Comparison of ENCODE assay signal across 13 cellular contexts in genomic region chr2:48341556-48342133, GRCh38. TPM values are rescaled to one million over a fixed set of nuclear protein-coding genes. Genes with fewer than 3 reads are reported as not detected.
DNase-seq lines count a peak whose midpoint lies in the region; ATAC-seq and TF ChIP-seq lines count a peak whose summit lies in the region.
"Had no signal": no experiment of that assay in that cellular context is flagged by ENCODE, and none has a peak within 500 bp of the region (broad histone marks: within the 10 kb centered on the region; RNA-seq: fewer than 3 reads in every experiment).

No MANE protein-coding gene starts in this region.

- no peaks in the 10 kb centered on the region for H3K9me3 Mint-ChIP-seq in activated T-helper 17 cell treated with anti-CD3 and anti-CD28 coated beads, Interleukin-2, amount 50 U/mL, for 72 hours
- H3K9me3 Mint-ChIP-seq in T-helper 2 cell treated with Interferon-gamma antibody and Interleukin-4, amounts not matched to agents 5 μg/mL and 100 μg/mL, for 36 hours = peaks cover 15% of the 10 kb centered on the region

- H3K27me3 ChIP-seq in heart left ventricle = no peaks in the 10 kb centered on the region
- no peaks in the 10 kb centered on the region for H3K27me3 ChIP-seq in SJCRH30
- H3K27me3 ChIP-seq: suprapubic skin had no signal

- peaks cover 34% of the 10 kb centered on the region for H3K36me3 Mint-ChIP-seq in activated T-helper 17 cell treated with anti-CD3 and anti-CD28 coated beads, Interleukin-2, amount 50 U/mL, for 72 hours (ENCODE audit: low read depth)
- H3K36me3 Mint-ChIP-seq in T-helper 2 cell treated with Interferon-gamma antibody and Interleukin-4, amounts not matched to agents 5 μg/mL and 100 μg/mL, for 36 hours (ENCODE audit: low read depth) = peaks cover 35% of the 10 kb centered on the region

- peak overlapping the region; percentile 3 for H3K4me3 Mint-ChIP-seq in activated T-helper 17 cell treated with anti-CD3 and anti-CD28 coated beads, Interleukin-2, amount 50 U/mL, for 72 hours
- H3K4me3 Mint-ChIP-seq in T-helper 2 cell treated with Interferon-gamma antibody and Interleukin-4, amounts not matched to agents 5 μg/mL and 100 μg/mL, for 36 hours = no peak overlapping the region
- H3K4me3 Mint-ChIP-seq: activated naive CD4-positive, alpha-beta T cell treated with anti-CD3 and anti-CD28 coated beads for 36 hours; neural crest cell had no signal

- H3K9me3 ChIP-seq in heart left ventricle = no peaks in the 10 kb centered on the region
- H3K9me3 ChIP-seq in SJCRH30 (replicated peaks) = no peaks in the 10 kb centered on the region
- H3K9me3 ChIP-seq: suprapubic skin had no signal

- no peaks in the 10 kb centered on the region for H3K27me3 Mint-ChIP-seq in activated T-helper 17 cell treated with anti-CD3 and anti-CD28 coated beads, Interleukin-2, amount 50 U/mL, for 72 hours
- H3K27me3 Mint-ChIP-seq in T-helper 2 cell treated with Interferon-gamma antibody and Interleukin-4, amounts not matched to agents 5 μg/mL and 100 μg/mL, for 36 hours (ENCODE audit: low read depth) = no peaks in the 10 kb centered on the region

- peaks cover 0 to 4% (median 0%) of the 10 kb centered on the region in 9 donors for H3K36me3 ChIP-seq in heart left ventricle
- peaks cover 5% of the 10 kb centered on the region for H3K36me3 ChIP-seq in SJCRH30

- TF ChIP-seq POLR2A in heart left ventricle (IDR thresholded peaks at IDR 0.05) = no peak

- peak overlapping the region in 2 of 12 donors; percentile 1 to 4 for H3K4me3 ChIP-seq in heart left ventricle
- no peak overlapping the region for H3K4me3 ChIP-seq in SJCRH30
- H3K4me3 ChIP-seq: suprapubic skin had no signal

- TF ChIP-seq CTCF in heart left ventricle (IDR thresholded peaks at IDR 0.05) = no peak

- H3K4me1 Mint-ChIP-seq in activated T-helper 17 cell treated with anti-CD3 and anti-CD28 coated beads, Interleukin-2, amount 50 U/mL, for 72 hours = peaks cover 27% of the 10 kb centered on the region
- H3K4me1 Mint-ChIP-seq in T-helper 2 cell treated with Interferon-gamma antibody and Interleukin-4, amounts not matched to agents 5 μg/mL and 100 μg/mL, for 36 hours (ENCODE audit: low read depth) = peaks cover 38% of the 10 kb centered on the region

- intact Hi-C loops in heart left ventricle (cut with DNase I) = no loop called here
- intact Hi-C loops in sciatic nerve (cut with DNase I) = no loop called here

- WGBS in heart left ventricle, 4 donors = 11 to 25% (median 21%) methylated on average over 3 of the region's 3 CpGs

- peaks cover 0 to 63% (median 39%) of the 10 kb centered on the region in 12 donors for H3K4me1 ChIP-seq in heart left ventricle
- peaks cover 18% of the 10 kb centered on the region for H3K4me1 ChIP-seq in SJCRH30

- in situ Hi-C loops in G401 (cut with HindIII; ENCODE audit: low sequenced_read_pairs) = no loop called here

- ATAC-seq in activated T-helper 17 cell treated with anti-CD3 and anti-CD28 coated beads, Interleukin-2, amount 50 U/mL, for 72 hours (replicated peaks) = no peak
- ATAC-seq in heart left ventricle = peak; percentile 32 to 55 (median 45)
- peak; percentile 63 for ATAC-seq in sciatic nerve
- no peak for ATAC-seq in HG03457 (IDR thresholded peaks at IDR 0.05; ENCODE audit: unreplicated experiment)

- H3K27ac ChIP-seq in heart left ventricle = peak overlapping the region; percentile 3 to 67 (median 44)
- H3K27ac ChIP-seq in SJCRH30 = no peak overlapping the region
- H3K27ac ChIP-seq: KMS-11, suprapubic skin had no signal

- peak overlapping the region; percentile 31 for H3K27ac Mint-ChIP-seq in activated T-helper 17 cell treated with anti-CD3 and anti-CD28 coated beads, Interleukin-2, amount 50 U/mL, for 72 hours
- H3K27ac Mint-ChIP-seq in T-helper 2 cell treated with Interferon-gamma antibody and Interleukin-4, amounts not matched to agents 5 μg/mL and 100 μg/mL, for 36 hours = no peak overlapping the region
- H3K27ac Mint-ChIP-seq: activated naive CD4-positive, alpha-beta T cell treated with anti-CD3 and anti-CD28 coated beads for 36 hours had no signal

- DNase-seq in G401 (ENCODE audit: low spot score) = peak; percentile 91
- no peak for DNase-seq in heart left ventricle
- no peak for DNase-seq in sciatic nerve (ENCODE audit: low spot score)
- no peak for DNase-seq in SJCRH30
- DNase-seq in T-helper 2 cell treated with Interferon-gamma antibody and Interleukin-4, amounts not matched to agents 5 μg/mL and 100 μg/mL, for 36 hours (ENCODE audit: low spot score) = no peak
- no peak for DNase-seq in GM19238 (ENCODE audit: insufficient read length, low spot score)
- DNase-seq: activated naive CD4-positive, alpha-beta T cell treated with anti-CD3 and anti-CD28 coated beads for 36 hours; stimulated activated CD4-positive, alpha-beta T cell treated with anti-CD3 and anti-CD28 coated beads, Interleukin-4, amount 100 ng/mL, for 1 hour had no signal

RNA-seq across cellular contexts. Expression of gene FOXN2, which starts 27.2 kb away (rescaled TPM):
- 22.5 and 52.8 TPM in 2 replicates for total RNA-seq in G401 (2014; rRNA removed; shearing (Covaris generic))
- 10 to 100 TPM; 45.2 to 48.5 TPM for total RNA-seq in activated T-helper 17 cell treated with anti-CD3 and anti-CD28 coated beads, Interleukin-2, amount 50 U/mL, for 72 hours
- total RNA-seq in heart left ventricle = 10 to 100 TPM in 6 of 9 donors, 1 to 10 TPM in 3; 7.3 to 17.0 (median 13.0) TPM
- 1 to 10 TPM; 1.8 to 5.3 TPM for polyA plus RNA-seq in heart left ventricle
- 45.4 TPM for total RNA-seq in sciatic nerve
- total RNA-seq in SJCRH30 (2014; rRNA removed; shearing (Covaris generic)) = 61.9 and 71.0 TPM in 2 replicates

Comparison
In these comparisons a context has a peak if more than half of its experiments do, and no peak if none do; other contexts are left out.
1. ATAC-seq: peak in heart left ventricle (4 of 4) and sciatic nerve (single experiment); none in activated T-helper 17 cell treated with anti-CD3 and anti-CD28 coated beads, Interleukin-2, amount 50 U/mL, for 72 hours (single experiment) and HG03457 (single experiment).